In the genomic region with DNA sequence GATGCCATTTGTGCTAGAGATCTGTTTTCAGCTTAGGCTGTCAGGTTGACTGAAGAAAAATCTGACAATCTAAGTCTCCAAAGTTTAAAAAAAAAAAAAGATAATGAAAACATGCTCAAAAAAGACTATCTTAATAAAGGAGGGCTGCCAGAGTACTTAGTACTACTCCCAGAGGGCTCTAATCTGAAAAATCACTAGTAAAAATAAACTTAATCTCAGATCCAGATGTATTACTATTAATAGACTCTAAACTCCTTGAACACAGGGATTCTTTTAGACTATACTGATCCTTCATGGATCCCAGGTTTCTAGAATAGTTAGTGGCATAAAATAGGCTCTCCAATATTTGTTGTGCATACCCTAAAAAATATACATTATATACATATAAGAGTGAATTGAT, we compare ENCODE assay signal across 28 cellular contexts.
"Had no signal": no experiment of that assay in that cellular context is flagged by ENCODE, and none has a peak within 500 bp of the region (broad histone marks: within the 10 kb centered on the region; RNA-seq: fewer than 3 reads in every experiment).

No MANE protein-coding gene starts in this region.

- DNase-seq: islet precursor cell; mesendoderm; naive B cell; natural killer cell; nephron progenitor cell; occipital lobe; psoas muscle; stimulated activated CD4-positive, alpha-beta T cell treated with anti-CD3 and anti-CD28 coated beads, Interleukin-12 subunit alpha, Interleukin-12 subunit beta, amount 100 ng/mL, for 4 hours; stimulated activated CD4-positive, alpha-beta T cell treated with anti-CD3 and anti-CD28 coated beads, Interleukin-15, amount 100 ng/mL, for 24 hours; stimulated activated CD4-positive, alpha-beta T cell treated with anti-CD3 and anti-CD28 coated beads, Interleukin-2, amount 100 ng/mL, for 24 hours; stimulated activated CD4-positive, alpha-beta T cell treated with anti-CD3 and anti-CD28 coated beads, Interleukin-4, amount 100 ng/mL, for 1 hour; stimulated activated naive B cell treated with anti-CD40 and anti-IgM and Interleukin-4, amounts not matched to agents 10 μg/mL and 1 μg/mL and 100 μg/mL, for 72 hours; stimulated activated naive CD8-positive, alpha-beta T cell treated with anti-CD3 and anti-CD28 coated beads, Interleukin-15, Interleukin-2, amounts not matched to agents 100 U/mL and 50 U/mL, for 24 hours; stomach; testis; thyroid gland; transverse colon; upper lobe of left lung had no signal

- H3K4me3 Mint-ChIP-seq: mesothelial cell of epicardium; naive B cell; natural killer cell; nephron progenitor cell; neural progenitor cell; stimulated activated naive B cell treated with anti-CD40 and anti-IgM and Interleukin-4, amounts not matched to agents 10 μg/mL and 1 μg/mL and 100 μg/mL, for 72 hours had no signal

- H3K27ac Mint-ChIP-seq: nephron progenitor cell; neural progenitor cell; stimulated activated naive B cell treated with anti-CD40 and anti-IgM and Interleukin-4, amounts not matched to agents 10 μg/mL and 1 μg/mL and 100 μg/mL, for 72 hours had no signal

- H3K4me1 Mint-ChIP-seq: mesothelial cell of epicardium; naive B cell; nephron progenitor cell; neural progenitor cell; stimulated activated naive B cell treated with anti-CD40 and anti-IgM and Interleukin-4, amounts not matched to agents 10 μg/mL and 1 μg/mL and 100 μg/mL, for 72 hours had no signal

- H3K9me3 Mint-ChIP-seq: mesothelial cell of epicardium; naive B cell; natural killer cell; nephron progenitor cell; neural progenitor cell; stimulated activated naive B cell treated with anti-CD40 and anti-IgM and Interleukin-4, amounts not matched to agents 10 μg/mL and 1 μg/mL and 100 μg/mL, for 72 hours had no signal

- H3K9me3 ChIP-seq: neutrophil, psoas muscle, stomach, testis, thyroid gland, transverse colon, upper lobe of left lung, vagina had no signal

- H3K27me3 ChIP-seq: hepatocyte, neural progenitor cell, neutrophil, stomach, testis, thyroid gland, transverse colon, upper lobe of left lung, vagina had no signal

- H3K27ac ChIP-seq: hepatocyte, neural progenitor cell, neutrophil, parathyroid adenoma, psoas muscle, skin epidermis, stomach, testis, thyroid gland, transverse colon, upper lobe of left lung, vagina had no signal

- ATAC-seq: left lobe of liver; natural killer cell; psoas muscle; sciatic nerve; stimulated activated naive B cell treated with anti-CD40 and anti-IgM and Interleukin-4, amounts not matched to agents 10 μg/mL and 1 μg/mL and 100 μg/mL, for 72 hours; stimulated activated naive CD8-positive, alpha-beta T cell treated with anti-CD3 and anti-CD28 coated beads, Interleukin-15, Interleukin-2, amounts not matched to agents 100 U/mL and 50 U/mL, for 24 hours had no signal

- H3K4me3 ChIP-seq: hepatocyte, lung, neural progenitor cell, psoas muscle, skin epidermis, stomach, testis, thyroid gland, transverse colon, upper lobe of left lung, vagina had no signal

- H3K27me3 Mint-ChIP-seq: naive B cell; stimulated activated naive B cell treated with anti-CD40 and anti-IgM and Interleukin-4, amounts not matched to agents 10 μg/mL and 1 μg/mL and 100 μg/mL, for 72 hours had no signal

- H3K4me1 ChIP-seq: neural progenitor cell, parathyroid adenoma, psoas muscle, stomach, testis, thyroid gland, transverse colon, upper lobe of left lung, vagina had no signal
